ENCODE assay signal across 11 cellular contexts in the genomic region with DNA sequence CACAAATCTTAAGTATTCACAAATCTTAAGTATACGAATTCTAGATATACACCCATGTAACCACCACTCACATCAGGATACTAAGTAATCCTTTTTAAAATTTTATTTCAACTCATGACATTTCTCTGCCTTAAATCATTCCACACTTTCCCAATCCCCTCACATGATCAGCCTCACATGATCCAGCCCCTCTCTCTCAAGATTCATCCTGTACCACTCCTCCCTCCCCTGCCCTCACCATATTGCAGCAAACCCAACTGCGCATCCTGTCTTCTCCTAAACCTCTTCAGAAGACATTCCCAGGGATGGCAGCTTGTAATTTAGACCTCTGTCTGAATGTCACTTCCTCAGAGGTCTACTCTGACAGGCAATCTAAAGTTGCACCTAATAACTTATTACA. TPM values are rescaled to one million over a fixed set of nuclear protein-coding genes. Genes with fewer than 3 reads are reported as not detected.
DNase-seq lines count a peak whose midpoint lies in the region; ATAC-seq and TF ChIP-seq lines count a peak whose summit lies in the region.
"Had no signal": no experiment of that assay in that cellular context is flagged by ENCODE, and none has a peak within 500 bp of the region (broad histone marks: within the 10 kb centered on the region; RNA-seq: fewer than 3 reads in every experiment).

No MANE protein-coding gene starts in this region.

- dilution Hi-C loops in mammary epithelial cell (cut with HindIII; ENCODE audit: low sequenced_read_pairs), result no loop called here

- CTCF ChIA-PET in mammary epithelial cell (lab: Charles Lee; ENCODE audit: low non-redundant PET) (no interaction called here), T-cell (lab: Charles Lee) (no interaction called here)

- peaks cover 0 to 5% of the 10 kb centered on the region in 2 donors for H3K27me3 Mint-ChIP-seq in natural killer cell (ENCODE audit: low read depth in 2 of 2)
- H3K27me3 Mint-ChIP-seq in T-cell, result peaks cover 0 to 11% of the 10 kb centered on the region in 2 donors

- peaks cover 24 to 26% of the 10 kb centered on the region in 2 donors for H3K4me1 Mint-ChIP-seq in natural killer cell
- peaks cover 33 to 41% (median 33%) of the 10 kb centered on the region in 3 donors for H3K4me1 Mint-ChIP-seq in T-cell

- H3K4me3 ChIP-seq in mammary epithelial cell (replicated peaks in 1 of 3; ENCODE audit: insufficient read depth in 1 of 3, low read depth in 2 of 3, low read length in 3 of 3), result peak overlapping the region in 2 of 3 experiments; percentile 75 to 82

- intact Hi-C loops in mammary epithelial cell (cut with micrococcal nuclease), result no loop called here
- intact Hi-C loops in natural killer cell (cut with micrococcal nuclease), result no loop called here

- H3K36me3 ChIP-seq in mammary epithelial cell (ENCODE audit: insufficient read depth, low read length), result peaks cover 6% of the 10 kb centered on the region
- H3K36me3 ChIP-seq: neutrophil had no signal

- WGBS in mammary epithelial cell (ENCODE audit: low coverage, missing lambda C conversion rate), result 100% methylated on average over 2 of the region's 2 CpGs

- no peak overlapping the region for H3K27ac Mint-ChIP-seq in natural killer cell
- H3K27ac Mint-ChIP-seq in T-cell, result no peak overlapping the region

- no peak overlapping the region for H2AFZ ChIP-seq in mammary epithelial cell (ENCODE audit: low read depth, low read length)

- no peaks in the 10 kb centered on the region for H3K27me3 ChIP-seq in mammary epithelial cell (ENCODE audit: insufficient read depth, low read length)

- POLR2A ChIA-PET in T-cell (lab: Charles Lee), result no interaction called here

- no peaks in the 10 kb centered on the region for H3K36me3 Mint-ChIP-seq in natural killer cell
- peaks cover 2% of the 10 kb centered on the region for H3K36me3 Mint-ChIP-seq in T-cell

- H3K27ac ChIP-seq in mammary epithelial cell (ENCODE audit: insufficient read depth, low read depth, low read length), result no peak overlapping the region

- no peak for ATAC-seq in natural killer cell
- no peak for ATAC-seq in GM19395 (IDR thresholded peaks at IDR 0.05; ENCODE audit: unreplicated experiment)
- ATAC-seq in T-cell (replicated peaks in 1 of 4), result no peak

- no peak for TF ChIP-seq RAD21 in Ishikawa (IDR thresholded peaks at IDR 0.05; ENCODE audit: low read depth)

- peaks cover 40% of the 10 kb centered on the region for H3K79me2 ChIP-seq in mammary epithelial cell (ENCODE audit: insufficient read depth, low read length)

- no peak overlapping the region for H3K9ac ChIP-seq in mammary epithelial cell (ENCODE audit: insufficient read depth, low read length)

- TF ChIP-seq EP300 in Ishikawa (IDR thresholded peaks at IDR 0.05; ENCODE audit: borderline replicate concordance), result no peak; the same call in 1 of the 2 replicates

- no peaks in the 10 kb centered on the region for H4K20me1 ChIP-seq in mammary epithelial cell (ENCODE audit: insufficient read depth, low read length)

- in situ Hi-C loops in mammary epithelial cell (cut with MboI; ENCODE audit: low sequenced_read_pairs in 2 of 2), result no loop called here

- no peaks in the 10 kb centered on the region for H3K9me3 Mint-ChIP-seq in natural killer cell
- H3K9me3 Mint-ChIP-seq in T-cell, result no peaks in the 10 kb centered on the region

- no TSS peak for BruUV-seq in mammary epithelial cell (replicated peaks; lab: Mats Ljungman, UMichigan)

- no peaks in the 10 kb centered on the region for H3K9me3 ChIP-seq in mammary epithelial cell (replicated peaks; ENCODE audit: insufficient read depth, low read length)
- H3K9me3 ChIP-seq: neutrophil had no signal

- DNase-seq in DMS114 treated with DMSO at 0.1 percent for 48 hours (lab: John Stamatoyannopoulos, UW; ENCODE audit: unreplicated experiment), result peak; percentile 36
- DNase-seq in mammary epithelial cell, result no peak
- DNase-seq in natural killer cell, result no peak
- DNase-seq in NCI-H510A (lab: John Stamatoyannopoulos, UW), result no peak
- DNase-seq in NCI-H446 treated with DMSO at 0.1 percent for 48 hours (lab: John Stamatoyannopoulos, UW), result no peak
- DNase-seq in T-cell, result no peak
- DNase-seq: NCI-H1436, SIG-M5 had no signal

- peaks cover 21% of the 10 kb centered on the region for H3K4me1 ChIP-seq in mammary epithelial cell (ENCODE audit: insufficient read depth, low read length)

- peak overlapping the region; percentile 67 for H3K4me2 ChIP-seq in mammary epithelial cell (ENCODE audit: insufficient read depth, low read depth, low read length)

- TF ChIP-seq CTCF in mammary epithelial cell (conservative IDR thresholded peaks at IDR 0.05 in 1 of 2, IDR thresholded peaks at IDR 0.05 in 1 of 2; ENCODE audit: extremely low read depth in 1 of 2, insufficient read depth in 1 of 2, low read depth in 1 of 2, low read length in 2 of 2), result no peak
- no peak for TF ChIP-seq CTCF in natural killer cell (IDR thresholded peaks at IDR 0.05)

- H3K4me3 Mint-ChIP-seq in natural killer cell (peak overlapping the region; percentile 22), T-cell (peak overlapping the region in 1 of 3 donors; percentile 10)

TF ChIP-seq in Ishikawa, 13 proteins besides CTCF, POLR2A, EP300 and RAD21:
- TF ChIP-seq, protein P1, sequence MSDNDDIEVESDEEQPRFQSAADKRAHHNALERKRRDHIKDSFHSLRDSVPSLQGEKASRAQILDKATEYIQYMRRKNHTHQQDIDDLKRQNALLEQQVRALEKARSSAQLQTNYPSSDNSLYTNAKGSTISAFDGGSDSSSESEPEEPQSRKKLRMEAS (IDR thresholded peaks at IDR 0.05), result no peak
- TF ChIP-seq, protein P2, sequence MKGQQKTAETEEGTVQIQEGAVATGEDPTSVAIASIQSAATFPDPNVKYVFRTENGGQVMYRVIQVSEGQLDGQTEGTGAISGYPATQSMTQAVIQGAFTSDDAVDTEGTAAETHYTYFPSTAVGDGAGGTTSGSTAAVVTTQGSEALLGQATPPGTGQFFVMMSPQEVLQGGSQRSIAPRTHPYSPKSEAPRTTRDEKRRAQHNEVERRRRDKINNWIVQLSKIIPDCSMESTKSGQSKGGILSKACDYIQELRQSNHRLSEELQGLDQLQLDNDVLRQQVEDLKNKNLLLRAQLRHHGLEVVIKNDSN (IDR thresholded peaks at IDR 0.05), result peak; percentile 88
- 0 out of 2 replicates have a peak, but pooled peaks have one; percentile 22 for TF ChIP-seq CEBPB (IDR thresholded peaks at IDR 0.05)
TF ChIP-seq in Ishikawa: peak in this region for 2.

RNA-seq across cellular contexts. Expression of a gene that starts 1.7 kb away (rescaled TPM):
- 100 to 1,000 TPM; 350 to 850 TPM for total RNA-seq in mammary epithelial cell
- polyA plus RNA-seq in mammary epithelial cell, result 312 TPM
- polyA minus RNA-seq in mammary epithelial cell, result 610 TPM
- 100 to 1,000 TPM; 505 to 537 (median 518) TPM for total RNA-seq in natural killer cell
- total RNA-seq in T-cell, result 100 to 1,000 TPM; 710 to 755 (median 729) TPM

RNA-seq across cellular contexts. Expression of a gene that starts 45.3 kb away (rescaled TPM):
- total RNA-seq in mammary epithelial cell (1 to 10 TPM; 3.7 to 4.2 TPM), natural killer cell (1 to 10 TPM in 2 of 3 donors, under 1 TPM in 1; 0.95 to 1.8 (median 1.0) TPM), T-cell (1 to 10 TPM; 2.5 to 5.1 (median 3.0) TPM)
- 6.6 TPM for polyA plus RNA-seq in mammary epithelial cell
- 16.7 TPM for polyA minus RNA-seq in mammary epithelial cell

RNA-seq across cellular contexts. Expression of a gene that starts 55.7 kb away (rescaled TPM):
- total RNA-seq in mammary epithelial cell (100 to 1,000 TPM; 175 to 187 TPM), natural killer cell (1 to 10 TPM in 1 of 3 donors, under 1 TPM in 1, not detected in 1; 0.24 to 2.5 TPM), T-cell (10 to 100 TPM in 3 of 5 donors, 1 to 10 TPM in 2; 3.0 to 14.9 (median 11.8) TPM)
- polyA plus RNA-seq in mammary epithelial cell, result 380 TPM
- 709 TPM for polyA minus RNA-seq in mammary epithelial cell

Comparison
In these comparisons a context has a peak if more than half of its experiments do, and no peak if none do; other contexts are left out.
1. RNA of a gene that starts 55.7 kb away (total RNA-seq): 175 to 187 TPM in mammary epithelial cell; 3.0 to 14.9 TPM in T-cell and 0.24 to 2.5 TPM in natural killer cell; every median in the first group is over 10 times any median in the second.